8 cellular contexts compared by ENCODE assay signal in the genomic region with DNA sequence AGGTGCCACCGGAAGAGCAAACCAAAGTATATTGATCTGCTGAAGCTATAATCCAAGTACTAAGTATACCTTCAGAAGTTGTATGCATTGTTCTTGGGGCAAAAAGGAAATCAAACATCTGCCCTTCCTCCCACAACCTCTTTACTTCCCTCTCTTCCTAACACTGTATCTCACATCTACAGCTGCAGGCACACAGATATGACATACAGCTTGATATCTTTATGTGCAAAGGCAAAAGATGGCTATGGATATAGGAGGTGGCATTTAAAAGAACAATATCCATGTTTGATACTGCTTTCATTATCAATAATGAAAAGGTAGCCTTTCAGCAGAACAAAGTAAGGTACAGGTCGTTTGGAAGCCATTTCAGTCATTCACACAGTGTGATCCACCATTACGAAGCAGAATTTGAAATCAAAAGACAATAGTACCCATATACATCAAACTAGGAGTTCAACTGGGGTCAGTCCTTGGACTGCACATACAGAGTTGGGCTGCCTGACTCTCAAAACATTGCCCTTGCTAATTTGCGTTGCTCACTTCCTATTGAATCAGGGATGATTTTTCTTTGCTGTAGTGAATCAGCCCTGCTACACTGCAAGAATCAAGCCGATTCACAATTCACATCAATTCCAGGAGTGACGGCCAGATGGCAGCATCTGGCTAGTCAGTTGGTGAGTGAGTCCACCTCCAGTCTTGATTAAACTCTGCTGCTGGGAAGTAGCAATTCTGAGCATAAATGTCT. TPM values are rescaled to one million over a fixed set of nuclear protein-coding genes. Genes with fewer than 3 reads are reported as not detected.
DNase-seq lines count a peak whose midpoint lies in the region; ATAC-seq and TF ChIP-seq lines count a peak whose summit lies in the region.

No MANE protein-coding gene starts in this region.

- H3K36me3 ChIP-seq in fibroblast of lung (ENCODE audit: control insufficient read depth, insufficient read depth, low read length) (no peaks in the 10 kb centered on the region), thyroid gland (no peaks in the 10 kb centered on the region)

- no peaks in the 10 kb centered on the region for H3K9me3 Mint-ChIP-seq in neural crest cell

- H3K4me3 ChIP-seq in fibroblast of lung (replicated peaks in 1 of 4; ENCODE audit: control extremely low read depth in 1 of 4, insufficient read depth in 1 of 4, low read depth in 3 of 4, low read length in 4 of 4): no peak overlapping the region
- H3K4me3 ChIP-seq in thyroid gland (replicated peaks in 1 of 3): no peak overlapping the region

- DNase-seq in COR-L47 (lab: John Stamatoyannopoulos, UW) (peak; percentile 19), HEK293T (ENCODE audit: extremely low spot score) (peak; percentile 69), OCI-M1 (lab: John Stamatoyannopoulos, UW) (peak; percentile 90), fibroblast of lung (ENCODE audit: low read depth in 2 of 2) (peak; percentile 51 to 61), neural crest cell (ENCODE audit: low read depth, low spot score) (peak; percentile 71), thyroid gland (peak; percentile 65 to 74)
- DNase-seq in activated T-cell treated with anti-CD3 and anti-CD28 coated beads, Interleukin-2, amount 50 U/mL, for 1 hour: peak; percentile 69

- CTCF ChIA-PET in HEK293T (lab: Yijun Ruan, JAX): interaction anchor here (0.8 to 2.1 kb wide), 4 partner anchors 157 to 273 kb away, joined by 4 to 9 read pairs (median 5); no protein-coding TSS in a partner anchor

- H3K27me3 Mint-ChIP-seq in neural crest cell (ENCODE audit: low read depth): no peaks in the 10 kb centered on the region

- H3K9ac ChIP-seq in fibroblast of lung (ENCODE audit: insufficient read depth, low read length): no peak overlapping the region

- 34 to 39% methylated on average over 6 of the region's 6 CpGs for WGBS in thyroid gland, 2 donors

- H3K27ac Mint-ChIP-seq in neural crest cell (ENCODE audit: unreplicated experiment): no peak overlapping the region

- intact Hi-C loops in thyroid gland (cut with DNase I): loop anchor here (10.0 kb wide), 1 partner anchor 163 kb away; no protein-coding TSS in a partner anchor

- H3K4me1 ChIP-seq in fibroblast of lung (ENCODE audit: control insufficient read depth, extremely low read depth, insufficient read depth, low read length): no peaks in the 10 kb centered on the region
- no peaks in the 10 kb centered on the region for H3K4me1 ChIP-seq in thyroid gland

- H3K36me3 Mint-ChIP-seq in neural crest cell (ENCODE audit: low read depth): no peaks in the 10 kb centered on the region

- H4K20me1 ChIP-seq in fibroblast of lung (ENCODE audit: control insufficient read depth, extremely low read depth, insufficient read depth, low read length): no peaks in the 10 kb centered on the region

- no peak overlapping the region for H2AFZ ChIP-seq in fibroblast of lung (ENCODE audit: low read length)

- no peak for TF ChIP-seq POLR2A in thyroid gland (IDR thresholded peaks at IDR 0.05)

- H3K4me3 Mint-ChIP-seq in neural crest cell: no peak overlapping the region

- H3K9me3 ChIP-seq in fibroblast of lung (ENCODE audit: control insufficient read depth, insufficient read depth, low read depth, low read length): no peaks in the 10 kb centered on the region
- H3K9me3 ChIP-seq in thyroid gland: no peaks in the 10 kb centered on the region

- H3K27me3 ChIP-seq in fibroblast of lung (ENCODE audit: control insufficient read depth, insufficient read depth, low read length): no peaks in the 10 kb centered on the region
- H3K27me3 ChIP-seq in thyroid gland: no peaks in the 10 kb centered on the region

- POLR2A ChIA-PET in HEK293T (lab: Yijun Ruan, JAX): interaction anchor here (1.1 to 1.8 kb wide), 2 partner anchors 158 to 274 kb away, joined by 3 to 7 read pairs; no protein-coding TSS in a partner anchor

- no peak overlapping the region for H3K4me2 ChIP-seq in fibroblast of lung (ENCODE audit: extremely low read depth, insufficient read depth, low read length)

- H3K27ac ChIP-seq in fibroblast of lung (ENCODE audit: insufficient read depth, low read length) (no peak overlapping the region), thyroid gland (no peak overlapping the region)

- peaks cover 5% of the 10 kb centered on the region for H3K4me1 Mint-ChIP-seq in neural crest cell

- H3K79me2 ChIP-seq in fibroblast of lung (ENCODE audit: control insufficient read depth, insufficient read depth, low read length): no peaks in the 10 kb centered on the region

- peak; percentile 73 to 82 for TF ChIP-seq CTCF in fibroblast of lung (conservative IDR thresholded peaks at IDR 0.05 in 1 of 2, IDR thresholded peaks at IDR 0.05 in 1 of 2; ENCODE audit: low read depth in 1 of 2, low read length in 2 of 2)
- peak; percentile 95 for TF ChIP-seq CTCF in neural crest cell (conservative IDR thresholded peaks at IDR 0.05)
- TF ChIP-seq CTCF in thyroid gland (IDR thresholded peaks at IDR 0.05): peak; percentile 28 to 85 (median 68)

- no peak for ATAC-seq in HG02852 (IDR thresholded peaks at IDR 0.05; ENCODE audit: unreplicated experiment)

TF ChIP-seq in HEK293T, 16 proteins besides CTCF, POLR2A, EP300 and RAD21:
- TF ChIP-seq FOXM1 (IDR thresholded peaks at IDR 0.05; ENCODE audit: borderline replicate concordance) (no peak), SP1 (IDR thresholded peaks at IDR 0.05) (no peak), BHLHE40 (IDR thresholded peaks at IDR 0.05; ENCODE audit: borderline replicate concordance) (no peak), L3MBTL2 (conservative IDR thresholded peaks at IDR 0.05) (no peak), FOXK2 (IDR thresholded peaks at IDR 0.05) (no peak), CTBP1 (IDR thresholded peaks at IDR 0.05; ENCODE audit: borderline replicate concordance) (no peak), LEF1 (IDR thresholded peaks at IDR 0.05; ENCODE audit: borderline replicate concordance) (no peak), HDGF (IDR thresholded peaks at IDR 0.05; ENCODE audit: borderline replicate concordance) (no peak), SUZ12 (IDR thresholded peaks at IDR 0.05) (no peak), NFRKB (IDR thresholded peaks at IDR 0.05) (no peak), ZNF384 (IDR thresholded peaks at IDR 0.05) (no peak), ARNT (IDR thresholded peaks at IDR 0.05) (no peak)
- TF ChIP-seq, protein P1, sequence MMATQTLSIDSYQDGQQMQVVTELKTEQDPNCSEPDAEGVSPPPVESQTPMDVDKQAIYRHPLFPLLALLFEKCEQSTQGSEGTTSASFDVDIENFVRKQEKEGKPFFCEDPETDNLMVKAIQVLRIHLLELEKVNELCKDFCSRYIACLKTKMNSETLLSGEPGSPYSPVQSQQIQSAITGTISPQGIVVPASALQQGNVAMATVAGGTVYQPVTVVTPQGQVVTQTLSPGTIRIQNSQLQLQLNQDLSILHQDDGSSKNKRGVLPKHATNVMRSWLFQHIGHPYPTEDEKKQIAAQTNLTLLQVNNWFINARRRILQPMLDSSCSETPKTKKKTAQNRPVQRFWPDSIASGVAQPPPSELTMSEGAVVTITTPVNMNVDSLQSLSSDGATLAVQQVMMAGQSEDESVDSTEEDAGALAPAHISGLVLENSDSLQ (IDR thresholded peaks at IDR 0.05): no peak

RNA-seq across cellular contexts. Expression of a gene that starts 8.9 kb away (rescaled TPM):
- total RNA-seq in fibroblast of lung: 5.1 and 6.4 TPM in 2 replicates
- polyA plus RNA-seq in fibroblast of lung: 3.9 and 7.3 TPM in 2 replicates
- 4.8 and 8.2 TPM in 2 replicates for polyA plus RNA-seq in fibroblast of lung (2012)
- polyA minus RNA-seq in fibroblast of lung (ENCODE audit: low replicate concordance): 6.6 and 7.2 TPM in 2 replicates
- total RNA-seq in neural crest cell: 2.3 and 3.3 TPM in 2 replicates
- 10 to 100 TPM in 1 of 4 donors, 1 to 10 TPM in 3; 2.8 to 17.6 (median 5.8) TPM for total RNA-seq in thyroid gland

RNA-seq across cellular contexts. Expression of a gene that starts 13.1 kb away (rescaled TPM):
- total RNA-seq in fibroblast of lung (20.0 and 22.1 TPM in 2 replicates), neural crest cell (2.6 TPM in 2 replicates), thyroid gland (10 to 100 TPM; 15.5 to 58.9 (median 45.8) TPM)
- polyA plus RNA-seq in fibroblast of lung: 25.0 and 43.9 TPM in 2 replicates
- 8.7 and 18.7 TPM in 2 replicates for polyA plus RNA-seq in fibroblast of lung (2012)
- polyA minus RNA-seq in fibroblast of lung (ENCODE audit: low replicate concordance): 5.1 and 21.8 TPM in 2 replicates

RNA-seq across cellular contexts. Expression of a gene that starts 48.2 kb away (rescaled TPM):
- total RNA-seq in fibroblast of lung (not detected in 2 replicates), neural crest cell (not detected in 2 replicates), thyroid gland (not detected)
- not detected in 2 replicates for polyA plus RNA-seq in fibroblast of lung
- not detected in 2 replicates for polyA plus RNA-seq in fibroblast of lung (2012)
- not detected in 2 replicates for polyA minus RNA-seq in fibroblast of lung (ENCODE audit: low replicate concordance)

RNA-seq across cellular contexts. Expression of a gene that starts 56.0 kb away (rescaled TPM):
- not detected in 2 replicates for total RNA-seq in fibroblast of lung
- not detected in 2 replicates for polyA plus RNA-seq in fibroblast of lung
- not detected in 2 replicates for polyA plus RNA-seq in fibroblast of lung (2012)
- polyA minus RNA-seq in fibroblast of lung (ENCODE audit: low replicate concordance): not detected in 2 replicates
- total RNA-seq in neural crest cell: not detected in 2 replicates
- not detected for total RNA-seq in thyroid gland

Comparison
In these comparisons a context has a peak if more than half of its experiments do, and no peak if none do; other contexts are left out.
1. DNase-seq: peak in every context shown above with its lines; median percentile 90 in OCI-M1; 71 in neural crest cell; 70 in thyroid gland; 69 in HEK293T; 69 in activated T-cell treated with anti-CD3 and anti-CD28 coated beads, Interleukin-2, amount 50 U/mL, for 1 hour; 56 in fibroblast of lung; 19 in COR-L47.